ENCODE assay signal across 8 cellular contexts in genomic region chr6:111873178-111874029, GRCh38. TPM values are rescaled to one million over a fixed set of nuclear protein-coding genes. Genes with fewer than 3 reads are reported as not detected.
A peak's percentile ranks its signal among the peaks of the same experiment; 100 is the strongest.
DNase-seq lines count a peak whose midpoint lies in the region; ATAC-seq and TF ChIP-seq lines count a peak whose summit lies in the region.

Gene FYN, minus strand, starts transcription at chr6:111873452. Its CDS starts 153,401 bp downstream, at chr6:111720051.

- peak in 55 of 56 donors; percentile 12 to 69 (median 49) for TF ChIP-seq CTCF in dorsolateral prefrontal cortex (IDR thresholded peaks at IDR 0.05 in 54 of 56, conservative IDR thresholded peaks at IDR 0.05 in 2 of 56; ENCODE audit: low read depth in 1 of 56, partially characterized antibody in 56 of 56)
- TF ChIP-seq CTCF in right lobe of liver (IDR thresholded peaks at IDR 0.05) = peak; percentile 14 to 39 (median 22)

- WGBS in right lobe of liver (ENCODE audit: insufficient coverage, low coverage, low lambda C conversion rate, missing lambda C conversion rate) = 3% methylated on average over 18 of the region's 75 CpGs

- intact Hi-C loops in dorsolateral prefrontal cortex (cut with DNase I) (loop anchor here (1.0 to 10.0 kb wide), 8 partner anchors 56 to 163 kb away; no protein-coding TSS in a partner anchor), right lobe of liver (cut with DNase I) (no loop called here)

- peak; percentile 100 for ATAC-seq in GM19397 (IDR thresholded peaks at IDR 0.05; ENCODE audit: unreplicated experiment)
- ATAC-seq in HG03571 (IDR thresholded peaks at IDR 0.05; ENCODE audit: unreplicated experiment) = peak; percentile 98
- peak; percentile 100 for ATAC-seq in right lobe of liver

- H3K27me3 ChIP-seq in BLaER1 treated with 17β-estradiol and CSF1 and Interleukin-3, amounts not matched to agents 10 nM and 100 nM = no peaks in the 10 kb centered on the region
- H3K27me3 ChIP-seq in dorsolateral prefrontal cortex = no peaks in the 10 kb centered on the region
- peaks cover 0 to 11% of the 10 kb centered on the region in 2 donors for H3K27me3 ChIP-seq in right lobe of liver

- peak; percentile 64 for TF ChIP-seq POLR2A in right lobe of liver (IDR thresholded peaks at IDR 0.05)

- H3K27ac ChIP-seq in BLaER1 treated with 17β-estradiol and CSF1 and Interleukin-3, amounts not matched to agents 10 nM and 100 nM = peak within 1 kb of the TSS; percentile 41 to 96 (median 91); a peak in 21 of 22 replicates
- H3K27ac ChIP-seq in dorsolateral prefrontal cortex (peak within 1 kb of the TSS; percentile 62 to 97 (median 91)), right lobe of liver (peak within 1 kb of the TSS; percentile 25 to 63 (median 52))

- peaks cover 31 to 48% (median 41%) of the 10 kb centered on the region in 10 experiments for H3K4me1 ChIP-seq in BLaER1 treated with 17β-estradiol and CSF1 and Interleukin-3, amounts not matched to agents 10 nM and 100 nM
- H3K4me1 ChIP-seq in right lobe of liver = peaks cover 0 to 8% (median 0%) of the 10 kb centered on the region in 4 donors

- H3K4me3 ChIP-seq in BLaER1 treated with 17β-estradiol and CSF1 and Interleukin-3, amounts not matched to agents 10 nM and 100 nM = peak within 1 kb of the TSS; percentile 84 to 99 (median 97)
- H3K4me3 ChIP-seq in dorsolateral prefrontal cortex (peak within 1 kb of the TSS; percentile 58 to 95 (median 83)), right lobe of liver (peak within 1 kb of the TSS; percentile 51 to 62 (median 52))

- H3K9me3 ChIP-seq in BLaER1 treated with 17β-estradiol and CSF1 and Interleukin-3, amounts not matched to agents 10 nM and 100 nM (replicated peaks in 1 of 11) = no peaks in the 10 kb centered on the region
- H3K9me3 ChIP-seq in right lobe of liver = no peaks in the 10 kb centered on the region

- DNase-seq in NCI-H82 (lab: John Stamatoyannopoulos, UW) (peak; percentile 99), dorsolateral prefrontal cortex (peak; percentile 98 to 100 (median 99)), right lobe of liver (peak; percentile 93 to 97 (median 95))
- peak; percentile 99 to 100 for DNase-seq in activated CD4-positive, alpha-beta T cell treated with anti-CD3 and anti-CD28 coated beads, Interleukin-2, amount 50 U/mL, for 48 hours
- peak; percentile 99 to 100 for DNase-seq in stimulated activated CD4-positive, alpha-beta T cell treated with anti-CD3 and anti-CD28 coated beads, Interleukin-4, amount 100 ng/mL, for 4 hours

- H4K20me1 ChIP-seq in BLaER1 treated with 17β-estradiol and CSF1 and Interleukin-3, amounts not matched to agents 10 nM and 100 nM = peaks cover 0 to 42% (median 23%) of the 10 kb centered on the region in 11 experiments; a peak in 14 of 22 replicates

- H3K4me2 ChIP-seq in BLaER1 treated with 17β-estradiol and CSF1 and Interleukin-3, amounts not matched to agents 10 nM and 100 nM = peak within 1 kb of the TSS; percentile 79 to 93 (median 87)

- H3K36me3 ChIP-seq in BLaER1 treated with 17β-estradiol and CSF1 and Interleukin-3, amounts not matched to agents 10 nM and 100 nM = peaks cover 0 to 15% (median 5%) of the 10 kb centered on the region in 11 experiments; a peak in 10 of 22 replicates
- no peaks in the 10 kb centered on the region for H3K36me3 ChIP-seq in right lobe of liver

- H3K9ac ChIP-seq in BLaER1 treated with 17β-estradiol and CSF1 and Interleukin-3, amounts not matched to agents 10 nM and 100 nM = peak within 1 kb of the TSS; percentile 83 to 94 (median 91)

RNA-seq across cellular contexts. Expression of gene FYN, which starts in this region (rescaled TPM):
- total RNA-seq in dorsolateral prefrontal cortex (100 to 1,000 TPM; 174 to 413 (median 233) TPM), right lobe of liver (10 to 100 TPM; 16.8 to 33.7 (median 23.5) TPM)

Comparison
In these comparisons a context has a peak if more than half of its experiments do, and no peak if none do; other contexts are left out.
1. Peak in every context shown above with its lines: DNase-seq, ATAC-seq, H3K4me3 ChIP-seq and H3K27ac ChIP-seq.
2. RNA of gene FYN (total RNA-seq): 174 to 413 TPM in dorsolateral prefrontal cortex; 16.8 to 33.7 TPM in right lobe of liver; every median in the first group is over 4 times any median in the second.
3. intact Hi-C loops: an anchor here in dorsolateral prefrontal cortex (1.0 to 10.0 kb wide); none called in right lobe of liver.